18 cellular contexts compared by ENCODE assay signal in the genomic region with DNA sequence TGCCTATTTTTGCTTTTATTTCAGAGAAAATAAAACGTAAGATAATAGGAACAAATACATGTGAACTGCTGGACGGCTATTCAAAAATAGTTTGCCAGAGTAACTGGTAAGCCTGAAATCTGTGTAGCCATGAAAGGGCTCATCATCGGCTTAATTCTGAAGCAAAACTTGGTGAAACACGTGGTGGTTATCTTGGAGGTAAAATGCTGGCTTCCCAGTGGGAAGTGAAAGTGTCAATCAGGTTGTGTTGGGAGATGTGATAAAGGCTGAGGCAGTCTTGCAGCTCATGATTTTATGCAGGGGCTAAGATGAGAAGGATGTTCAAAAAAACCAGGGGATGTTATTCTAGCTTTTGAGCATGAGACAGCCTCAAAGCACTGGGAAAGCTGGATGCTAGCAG. TPM values are rescaled to one million over a fixed set of nuclear protein-coding genes. Genes with fewer than 3 reads are reported as not detected.
DNase-seq lines count a peak whose midpoint lies in the region; ATAC-seq, FAIRE-seq and TF ChIP-seq lines count a peak whose summit lies in the region.
"Had no signal": no experiment of that assay in that cellular context is flagged by ENCODE, and none has a peak within 500 bp of the region (broad histone marks: within the 10 kb centered on the region; RNA-seq: fewer than 3 reads in every experiment).

No MANE protein-coding gene starts in this region.

- H3K9me3 ChIP-seq in BLaER1 (no peaks in the 10 kb centered on the region; the same call in 1 of the 2 replicates), neutrophil (no peaks in the 10 kb centered on the region)
- H3K9me3 ChIP-seq: Peyer's patch, SJSA1 had no signal

- no peaks in the 10 kb centered on the region for H4K20me1 ChIP-seq in BLaER1

- ATAC-seq in WTC11 (no peak), GM19455 (IDR thresholded peaks at IDR 0.05; ENCODE audit: unreplicated experiment) (no peak), GM18873 (IDR thresholded peaks at IDR 0.05; ENCODE audit: low FRiP score, unreplicated experiment) (no peak)
- ATAC-seq: GM23338, HCT116 had no signal

- H3K27me3 Mint-ChIP-seq in WTC11 (ENCODE audit: low read depth): no peaks in the 10 kb centered on the region

- H3K4me3 ChIP-seq in BLaER1: no peak overlapping the region
- no peak overlapping the region for H3K4me3 ChIP-seq in neutrophil (ENCODE audit: low read depth in 1 of 2, low read length in 1 of 2)
- H3K4me3 ChIP-seq: GM23338, Peyer's patch, SJSA1 had no signal

- H3K4me3 Mint-ChIP-seq in WTC11: no peak overlapping the region
- H3K4me3 Mint-ChIP-seq: GM23338 had no signal

- H3K4me2 ChIP-seq in BLaER1: peak overlapping the region; percentile 44
- H3K4me2 ChIP-seq: GM23338 had no signal

- FAIRE-seq in GM12892 (lab: Jason Lieb, UNC): peak; percentile 51

- H3K4me1 ChIP-seq in BLaER1 (peaks cover 48% of the 10 kb centered on the region), neutrophil (ENCODE audit: control insufficient read depth in 1 of 2, insufficient read depth in 1 of 2, low read depth in 1 of 2, low read length in 1 of 2) (peaks cover 86 to 94% of the 10 kb centered on the region in 2 experiments)
- H3K4me1 ChIP-seq: Peyer's patch, SJSA1 had no signal

- H3K9me3 Mint-ChIP-seq in WTC11: peaks cover 17% of the 10 kb centered on the region

- H3K27ac Mint-ChIP-seq in WTC11: peak overlapping the region; percentile 26; the same call in 1 of the 2 replicates
- H3K27ac Mint-ChIP-seq: GM23338 had no signal

- H3K27ac ChIP-seq in BLaER1: no peak overlapping the region
- peak overlapping the region; percentile 81 for H3K27ac ChIP-seq in neutrophil
- H3K27ac ChIP-seq: C4-2B, Peyer's patch, SJSA1 had no signal

- no peak for DNase-seq in GM12892 (ENCODE audit: insufficient read length)
- no peak for DNase-seq in WTC11 (ENCODE audit: low spot score)
- DNase-seq in stimulated activated CD4-positive, alpha-beta T cell treated with anti-CD3 and anti-CD28 coated beads, Interleukin-2, amount 100 ng/mL, for 48 hours: no peak
- DNase-seq: DND-41, NCI-H1436, NCI-H1930, NCI-H345, NCI-H524 treated with DMSO at 0.1 percent for 48 hours, Peyer's patch had no signal

- peaks cover 23% of the 10 kb centered on the region for H3K4me1 Mint-ChIP-seq in WTC11

- no peak for TF ChIP-seq POLR2A in GM12892 (IDR thresholded peaks at IDR 0.05; ENCODE audit: low read depth, low read length)

- H3K27me3 ChIP-seq in BLaER1 (no peaks in the 10 kb centered on the region), neutrophil (no peaks in the 10 kb centered on the region)
- H3K27me3 ChIP-seq: Peyer's patch, SJSA1 had no signal

- no peaks in the 10 kb centered on the region; the same call in 1 of the 2 replicates for H3K36me3 ChIP-seq in BLaER1
- H3K36me3 ChIP-seq in neutrophil: no peaks in the 10 kb centered on the region
- H3K36me3 ChIP-seq: Peyer's patch, SJSA1 had no signal

- CTCF ChIA-PET in WTC11 (lab: Charles Lee): interaction anchor here (0.8 to 2.7 kb wide), 8 partner anchors 8 to 505 kb away, joined by 3 to 10 read pairs (median 4); a partner anchor contains a TSS

- H3K9ac ChIP-seq in BLaER1: no peak overlapping the region

- POLR2A ChIA-PET in WTC11 (lab: Charles Lee): interaction anchor here (1.0 kb wide), 1 partner anchor 14 kb away, joined by 3 read pairs; no protein-coding TSS in a partner anchor

- peaks cover 8% of the 10 kb centered on the region for H3K36me3 Mint-ChIP-seq in WTC11

- TF ChIP-seq CTCF in WTC11 (IDR thresholded peaks at IDR 0.05) (no peak), neutrophil (IDR thresholded peaks at IDR 0.05) (no peak)

TF ChIP-seq in WTC11, 78 proteins besides CTCF, POLR2A, EP300 and RAD21:
- TF ChIP-seq, protein P1, sequence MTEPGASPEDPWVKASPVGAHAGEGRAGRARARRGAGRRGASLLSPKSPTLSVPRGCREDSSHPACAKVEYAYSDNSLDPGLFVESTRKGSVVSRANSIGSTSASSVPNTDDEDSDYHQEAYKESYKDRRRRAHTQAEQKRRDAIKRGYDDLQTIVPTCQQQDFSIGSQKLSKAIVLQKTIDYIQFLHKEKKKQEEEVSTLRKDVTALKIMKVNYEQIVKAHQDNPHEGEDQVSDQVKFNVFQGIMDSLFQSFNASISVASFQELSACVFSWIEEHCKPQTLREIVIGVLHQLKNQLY (CRISPR knock-in tag; IDR thresholded peaks at IDR 0.05): no peak
- TF ChIP-seq ETV6 (CRISPR knock-in tag; IDR thresholded peaks at IDR 0.05): no peak
- TF ChIP-seq FOXK1 (CRISPR knock-in tag; IDR thresholded peaks at IDR 0.05): no peak
- TF ChIP-seq NR1H2 (CRISPR knock-in tag; IDR thresholded peaks at IDR 0.05): no peak
- TF ChIP-seq TEAD1 (CRISPR knock-in tag; IDR thresholded peaks at IDR 0.05): no peak
- TF ChIP-seq KAT7 (CRISPR knock-in tag; IDR thresholded peaks at IDR 0.05; ENCODE audit: borderline replicate concordance): no peak

RNA-seq across cellular contexts. Expression of a gene that starts 36.1 kb away (rescaled TPM):
- polyA plus RNA-seq in GM12892 (2012; ENCODE audit: missing spikeins): not detected
- 1.3 to 1.7 TPM (median 1.4 TPM) in 3 replicates for total RNA-seq in WTC11 (2021)
- total RNA-seq: G401, SJSA1 had no signal
